In the genomic region with DNA sequence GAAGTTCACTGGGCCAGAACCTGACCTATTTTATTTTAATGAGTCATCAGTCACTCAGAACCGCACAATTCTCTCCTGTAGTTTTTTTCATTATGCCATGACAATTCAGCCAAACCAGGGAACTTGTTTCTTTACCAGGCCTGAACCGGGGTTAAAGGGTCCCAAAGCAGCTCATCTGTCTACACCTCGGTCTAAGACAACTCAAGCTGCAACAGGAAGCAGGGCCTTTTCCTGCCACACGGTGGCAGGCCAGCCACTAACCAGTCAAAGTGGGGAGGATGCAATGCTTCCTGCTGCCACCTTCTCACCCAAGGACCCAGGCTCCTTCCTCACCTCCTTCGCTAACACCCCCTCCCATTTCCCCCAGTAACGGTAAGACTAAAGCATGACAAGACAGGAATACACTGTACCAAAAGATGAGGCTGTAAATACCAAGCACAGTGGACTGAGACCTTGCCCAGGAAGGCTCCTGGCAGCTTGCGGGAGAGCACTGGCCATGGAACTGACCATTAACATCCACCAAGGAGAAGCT, we compare ENCODE assay signal across 8 cellular contexts. TPM values are rescaled to one million over a fixed set of nuclear protein-coding genes. Genes with fewer than 3 reads are reported as not detected.
DNase-seq lines count a peak whose midpoint lies in the region; ATAC-seq and TF ChIP-seq lines count a peak whose summit lies in the region.

No MANE protein-coding gene starts in this region.

- no peaks in the 10 kb centered on the region for H3K36me3 Mint-ChIP-seq in neural progenitor cell

- H2AFZ ChIP-seq in neural progenitor cell (replicated peaks), result peak overlapping the region; percentile 7

- no peaks in the 10 kb centered on the region for H3K79me2 ChIP-seq in neural progenitor cell (ENCODE audit: low read depth)

- H3K4me1 ChIP-seq in esophagus muscularis mucosa (peaks cover 0 to 5% (median 1%) of the 10 kb centered on the region in 4 donors), neural progenitor cell (no peaks in the 10 kb centered on the region), thoracic aorta (ENCODE audit: control insufficient read depth in 1 of 2, low read depth in 2 of 2) (no peaks in the 10 kb centered on the region)

- TF ChIP-seq EP300 in esophagus muscularis mucosa (IDR thresholded peaks at IDR 0.05), result no peak

- H3K27me3 ChIP-seq in esophagus muscularis mucosa, result peaks cover 0 to 1% (median under 1%) of the 10 kb centered on the region in 4 donors
- peaks cover 3% of the 10 kb centered on the region for H3K27me3 ChIP-seq in neural progenitor cell
- no peaks in the 10 kb centered on the region for H3K27me3 ChIP-seq in thoracic aorta (replicated peaks; ENCODE audit: insufficient read depth)

- no peaks in the 10 kb centered on the region for H3K4me1 Mint-ChIP-seq in neural progenitor cell

- WGBS in esophagus muscularis mucosa, result 14% methylated on average over 6 of the region's 7 CpGs

- intact Hi-C loops in esophagus muscularis mucosa (cut with DNase I), result loop anchor here (2.0 to 5.0 kb wide), 3 partner anchors 49 to 549 kb away; no protein-coding TSS in a partner anchor

- H3K36me3 ChIP-seq in esophagus muscularis mucosa, result no peaks in the 10 kb centered on the region
- H3K36me3 ChIP-seq in neural progenitor cell, result no peaks in the 10 kb centered on the region
- no peaks in the 10 kb centered on the region for H3K36me3 ChIP-seq in thoracic aorta

- peak; percentile 79 to 92 (median 84) for TF ChIP-seq CTCF in esophagus muscularis mucosa (IDR thresholded peaks at IDR 0.05)
- TF ChIP-seq CTCF in neural progenitor cell (IDR thresholded peaks at IDR 0.05), result peak; percentile 82
- peak; percentile 83 for TF ChIP-seq CTCF in thoracic aorta (IDR thresholded peaks at IDR 0.05)

- H3K9ac ChIP-seq in neural progenitor cell, result no peak overlapping the region

- H3K4me2 ChIP-seq in neural progenitor cell, result no peak overlapping the region

- no peak overlapping the region for H3K27ac Mint-ChIP-seq in neural progenitor cell

- no peaks in the 10 kb centered on the region for H4K20me1 ChIP-seq in neural progenitor cell (ENCODE audit: low read depth)

- H3K9me3 Mint-ChIP-seq in neural progenitor cell, result no peaks in the 10 kb centered on the region

- H3K27me3 Mint-ChIP-seq in neural progenitor cell (ENCODE audit: insufficient read depth, low read depth), result no peaks in the 10 kb centered on the region

- peaks cover 3% of the 10 kb centered on the region for H3F3A ChIP-seq in neural progenitor cell (ENCODE audit: low read depth)

- H3K9me3 ChIP-seq in esophagus muscularis mucosa, result no peaks in the 10 kb centered on the region
- no peaks in the 10 kb centered on the region for H3K9me3 ChIP-seq in neural progenitor cell (ENCODE audit: low read depth)
- no peaks in the 10 kb centered on the region for H3K9me3 ChIP-seq in thoracic aorta

- TF ChIP-seq POLR2A in esophagus muscularis mucosa (IDR thresholded peaks at IDR 0.05; ENCODE audit: low read depth), result no peak

- H3K4me3 ChIP-seq in esophagus muscularis mucosa (no peak overlapping the region), neural progenitor cell (no peak overlapping the region), thoracic aorta (no peak overlapping the region)

- no peak overlapping the region for H3K27ac ChIP-seq in esophagus muscularis mucosa (replicated peaks in 1 of 4)
- H3K27ac ChIP-seq in neural progenitor cell, result no peak overlapping the region
- H3K27ac ChIP-seq in thoracic aorta, result no peak overlapping the region

- no peak overlapping the region for H3K4me3 Mint-ChIP-seq in neural progenitor cell

- DNase-seq in DMS153 treated with DMSO at 0.1 percent for 48 hours (lab: John Stamatoyannopoulos, UW; ENCODE audit: unreplicated experiment) (peak; percentile 24), DMS153 (lab: John Stamatoyannopoulos, UW) (no peak), NOMO-1 treated with DMSO at 0.1 percent for 48 hours (lab: John Stamatoyannopoulos, UW; ENCODE audit: unreplicated experiment) (peak; percentile 45), esophagus muscularis mucosa (ENCODE audit: extremely low spot score) (no peak), neural progenitor cell (ENCODE audit: low spot score) (peak; percentile 71), thoracic aorta (ENCODE audit: low spot score) (no peak)
- peak; percentile 41 for DNase-seq in activated CD8-positive, alpha-beta memory T cell treated with anti-CD3 and anti-CD28 coated beads, Interleukin-2, amount 50 U/mL, for 24 hours (ENCODE audit: extremely low read depth)

- ATAC-seq in HG02623 (IDR thresholded peaks at IDR 0.05; ENCODE audit: unreplicated experiment) (peak; percentile 71), thoracic aorta (ENCODE audit: insufficient number of reproducible peaks, low FRiP score, low read depth) (no peak)

RNA-seq across cellular contexts. Expression of a gene that starts 56.7 kb away (rescaled TPM):
- total RNA-seq in esophagus muscularis mucosa (10 to 100 TPM; 24.9 to 52.9 (median 51.0) TPM), neural progenitor cell (ENCODE audit: low replicate concordance) (0.71 and 1.6 TPM in 2 replicates), thoracic aorta (10 to 100 TPM; 68.8 to 68.9 TPM)

Comparison
In these comparisons a context has a peak if more than half of its experiments do, and no peak if none do; other contexts are left out.
1. DNase-seq: peak in DMS153 treated with DMSO at 0.1 percent for 48 hours (single experiment), NOMO-1 treated with DMSO at 0.1 percent for 48 hours (single experiment), activated CD8-positive, alpha-beta memory T cell treated with anti-CD3 and anti-CD28 coated beads, Interleukin-2, amount 50 U/mL, for 24 hours (single experiment) and neural progenitor cell (single experiment); none in DMS153 (single experiment), esophagus muscularis mucosa (single experiment) and thoracic aorta (single experiment).
2. RNA of a gene that starts 56.7 kb away (total RNA-seq): 68.8 to 68.9 TPM in thoracic aorta and 24.9 to 52.9 TPM in esophagus muscularis mucosa; 0.71 to 1.6 TPM in neural progenitor cell; every median in the first group is over 10 times any median in the second.
3. Peak in every context shown above with its lines, with median percentiles within 50 percentile points of each other: CTCF ChIP-seq.